16 cellular contexts compared by ENCODE assay signal in genomic region chr9:98216391-98216790, GRCh38. TPM values are rescaled to one million over a fixed set of nuclear protein-coding genes. Genes with fewer than 3 reads are reported as not detected.
DNase-seq lines count a peak whose midpoint lies in the region; ATAC-seq and TF ChIP-seq lines count a peak whose summit lies in the region.
"Had no signal": no experiment of that assay in that cellular context is flagged by ENCODE, and none has a peak within 500 bp of the region (broad histone marks: within the 10 kb centered on the region; RNA-seq: fewer than 3 reads in every experiment).

No MANE protein-coding gene starts in this region.

- H3K36me3 ChIP-seq in RWPE2 (ENCODE audit: low read depth): peaks cover 94% of the 10 kb centered on the region
- peaks cover 0 to 7% of the 10 kb centered on the region in 2 donors for H3K36me3 ChIP-seq in prostate gland
- no peaks in the 10 kb centered on the region for H3K36me3 ChIP-seq in MM.1S (replicated peaks; ENCODE audit: insufficient read depth, low read length)
- peaks cover 4% of the 10 kb centered on the region; the same call in 1 of the 2 replicates for H3K36me3 ChIP-seq in Caco-2 (ENCODE audit: control insufficient read depth, insufficient read depth, low read length)

- no peak for TF ChIP-seq CTCF in CD14-positive monocyte (IDR thresholded peaks at IDR 0.05)
- TF ChIP-seq CTCF in RWPE2 (IDR thresholded peaks at IDR 0.05; ENCODE audit: poor library complexity, severe bottlenecking): no peak
- no peak for TF ChIP-seq CTCF in prostate gland (IDR thresholded peaks at IDR 0.05)
- TF ChIP-seq CTCF in MM.1S (IDR thresholded peaks at IDR 0.05; ENCODE audit: low read length): no peak
- TF ChIP-seq CTCF in Caco-2 (IDR thresholded peaks at IDR 0.05; ENCODE audit: insufficient read depth in 1 of 2, low read depth in 1 of 2, low read length in 1 of 2, severe bottlenecking in 1 of 2, unreplicated experiment in 1 of 2): no peak

- H3K4me1 Mint-ChIP-seq in CD14-positive monocyte (no peaks in the 10 kb centered on the region), Caco-2 (ENCODE audit: low read depth, unreplicated experiment) (no peaks in the 10 kb centered on the region)

- H3K27me3 Mint-ChIP-seq in CD14-positive monocyte (ENCODE audit: low read depth in 3 of 3): no peaks in the 10 kb centered on the region
- H3K27me3 Mint-ChIP-seq in Caco-2 (ENCODE audit: insufficient read depth, unreplicated experiment): no peaks in the 10 kb centered on the region

- H3K27ac Mint-ChIP-seq in CD14-positive monocyte (peak overlapping the region in 4 of 7 donors; percentile 5 to 76 (median 22)), Caco-2 (ENCODE audit: unreplicated experiment) (no peak overlapping the region)
- H3K27ac Mint-ChIP-seq: CD8-positive, alpha-beta T cell had no signal

- no peaks in the 10 kb centered on the region for H3K79me2 ChIP-seq in MM.1S (ENCODE audit: low read length)

- POLR2A ChIA-PET in HEK293T (lab: Yijun Ruan, JAX) (no interaction called here), Caco-2 (lab: Charles Lee) (no interaction called here)

- no peak for TF ChIP-seq POLR2A in prostate gland (IDR thresholded peaks at IDR 0.05)

- H2AFZ ChIP-seq in MM.1S (ENCODE audit: low read length): no peak overlapping the region
- H2AFZ ChIP-seq: GM23248 had no signal

- H3K27me3 ChIP-seq in RWPE2 (ENCODE audit: insufficient read depth, poor library complexity, severe bottlenecking) (no peaks in the 10 kb centered on the region), prostate gland (replicated peaks; ENCODE audit: insufficient read depth) (no peaks in the 10 kb centered on the region), MM.1S (replicated peaks; ENCODE audit: insufficient read depth, low read length) (no peaks in the 10 kb centered on the region), Caco-2 (replicated peaks; ENCODE audit: control insufficient read depth, insufficient read depth, low read length) (no peaks in the 10 kb centered on the region)
- H3K27me3 ChIP-seq: BLaER1 had no signal

- H3K9ac ChIP-seq in MM.1S (ENCODE audit: low read length): no peak overlapping the region
- H3K9ac ChIP-seq: BLaER1 had no signal

- no peak for ATAC-seq in RWPE2 (ENCODE audit: low read depth)
- ATAC-seq: CD8-positive, alpha-beta T cell had no signal

- H3K4me2 ChIP-seq in MM.1S (ENCODE audit: low read depth, low read length): no peak overlapping the region
- H3K4me2 ChIP-seq: BLaER1 had no signal

- H3K9me2 ChIP-seq in MM.1S (replicated peaks; ENCODE audit: insufficient read depth, low read length): no peaks in the 10 kb centered on the region

- CTCF ChIA-PET in HEK293T (lab: Yijun Ruan, JAX): interaction anchor here (0.7 to 2.6 kb wide), 2 partner anchors 16 to 40 kb away, joined by 3 to 8 read pairs; no protein-coding TSS in a partner anchor
- CTCF ChIA-PET in Caco-2 (lab: Charles Lee): interaction anchor here (0.6 kb wide), 1 partner anchor 98 kb away, joined by 3 read pairs; the partner anchor contains the start of gene TRIM14

- H3K4me1 ChIP-seq in RWPE2 (ENCODE audit: insufficient read depth, poor library complexity, severe bottlenecking) (peaks cover 14% of the 10 kb centered on the region), prostate gland (replicated peaks) (no peaks in the 10 kb centered on the region), MM.1S (ENCODE audit: low read length) (no peaks in the 10 kb centered on the region), Caco-2 (peaks cover 3% of the 10 kb centered on the region; the same call in 1 of the 2 replicates)
- H3K4me1 ChIP-seq: BLaER1 had no signal

- intact Hi-C loops in CD14-positive monocyte (cut with micrococcal nuclease) (no loop called here), prostate gland (cut with DNase I) (loop anchor here (5.0 kb wide), 1 partner anchor 36 kb away; no protein-coding TSS in a partner anchor), Caco-2 (cut with micrococcal nuclease; ENCODE audit: unreplicated experiment) (loop anchor here (2.0 kb wide), 1 partner anchor 24 kb away; the partner anchor contains the start of gene CORO2A)

- H4K20me1 ChIP-seq in MM.1S (ENCODE audit: insufficient read depth, low read length): no peaks in the 10 kb centered on the region
- H4K20me1 ChIP-seq: BLaER1 had no signal

- H3K9me3 Mint-ChIP-seq in CD14-positive monocyte (peaks cover 0 to 2% (median 0%) of the 10 kb centered on the region in 7 donors), Caco-2 (ENCODE audit: unreplicated experiment) (no peaks in the 10 kb centered on the region)
- H3K9me3 Mint-ChIP-seq: CD8-positive, alpha-beta T cell; HFFc6 had no signal

- H3K4me3 Mint-ChIP-seq in CD14-positive monocyte: no peak overlapping the region
- H3K4me3 Mint-ChIP-seq in Caco-2 (ENCODE audit: unreplicated experiment): no peak overlapping the region
- H3K4me3 Mint-ChIP-seq: CD8-positive, alpha-beta T cell; HFFc6 had no signal

- H3K9me3 ChIP-seq in RWPE2 (ENCODE audit: severe bottlenecking): no peaks in the 10 kb centered on the region
- no peaks in the 10 kb centered on the region for H3K9me3 ChIP-seq in prostate gland
- H3K9me3 ChIP-seq in MM.1S (replicated peaks; ENCODE audit: insufficient read depth, low read length): no peaks in the 10 kb centered on the region
- no peaks in the 10 kb centered on the region for H3K9me3 ChIP-seq in Caco-2
- H3K9me3 ChIP-seq: BLaER1 had no signal

- BruUV-seq in Caco-2 (replicated peaks; lab: Mats Ljungman, UMichigan): no TSS peak

- no peaks in the 10 kb centered on the region for H3F3A ChIP-seq in MM.1S (ENCODE audit: insufficient read depth, low read length)

- H3K36me3 Mint-ChIP-seq in CD14-positive monocyte: peaks cover 86 to 95% of the 10 kb centered on the region in 2 donors
- H3K36me3 Mint-ChIP-seq in Caco-2 (ENCODE audit: insufficient read depth, unreplicated experiment): no peaks in the 10 kb centered on the region

- H3K4me3 ChIP-seq in RWPE2 (ENCODE audit: severe bottlenecking): no peak overlapping the region
- H3K4me3 ChIP-seq in prostate gland: no peak overlapping the region
- H3K4me3 ChIP-seq in MM.1S (ENCODE audit: low read length): no peak overlapping the region
- no peak overlapping the region for H3K4me3 ChIP-seq in Caco-2 (ENCODE audit: low read depth, low read length)
- H3K4me3 ChIP-seq: BLaER1, GM12878, GM23248 had no signal

- WGBS in prostate gland: 97% methylated on average over 3 of the region's 3 CpGs

- no peak for DNase-seq in CD14-positive monocyte (ENCODE audit: low spot score)
- no peak for DNase-seq in RWPE2 (ENCODE audit: low spot score)
- DNase-seq in epithelial cell of prostate (ENCODE audit: low read depth, low spot score): no peak
- no peak for DNase-seq in prostate gland (ENCODE audit: low spot score)
- DNase-seq in SIG-M5 treated with dmso at 0.1 percent for 504 hours (lab: John Stamatoyannopoulos, UW; ENCODE audit: unreplicated experiment): no peak
- DNase-seq in MM.1S: no peak
- DNase-seq in HEK293T (ENCODE audit: extremely low spot score): no peak
- no peak for DNase-seq in Caco-2
- DNase-seq: DMS 273 treated with DMSO at 0.1 percent for 48 hours, DND-41, HCEC 1CT, HFFc6 had no signal

- H3K27ac ChIP-seq in RWPE2 (ENCODE audit: poor library complexity, severe bottlenecking): peak overlapping the region; percentile 99
- H3K27ac ChIP-seq in epithelial cell of prostate: peak overlapping the region; percentile 98
- H3K27ac ChIP-seq in prostate gland: peak overlapping the region; percentile 49 to 80
- no peak overlapping the region for H3K27ac ChIP-seq in MM.1S (ENCODE audit: low read length)
- H3K27ac ChIP-seq: BLaER1 had no signal

TF ChIP-seq in HEK293T, 16 proteins besides CTCF, POLR2A, EP300 and RAD21:
- no peak for TF ChIP-seq HDGF (IDR thresholded peaks at IDR 0.05; ENCODE audit: borderline replicate concordance)
- no peak for TF ChIP-seq FOXM1 (IDR thresholded peaks at IDR 0.05; ENCODE audit: borderline replicate concordance)
- TF ChIP-seq ARNT (IDR thresholded peaks at IDR 0.05): no peak
- no peak for TF ChIP-seq ZNF384 (IDR thresholded peaks at IDR 0.05)
- TF ChIP-seq FOXK2 (IDR thresholded peaks at IDR 0.05): no peak
- no peak for TF ChIP-seq L3MBTL2 (conservative IDR thresholded peaks at IDR 0.05)
- no peak for TF ChIP-seq SP1 (IDR thresholded peaks at IDR 0.05)
- no peak for TF ChIP-seq FOXA1 (IDR thresholded peaks at IDR 0.05)
- TF ChIP-seq LEF1 (IDR thresholded peaks at IDR 0.05; ENCODE audit: borderline replicate concordance): no peak
- no peak for TF ChIP-seq TARDBP (IDR thresholded peaks at IDR 0.05)

RNA-seq across cellular contexts. Expression of gene CORO2A, which starts 24.0 kb away (rescaled TPM):
- polyA plus RNA-seq in CD14-positive monocyte: 1 to 10 TPM; 2.1 to 3.5 TPM
- total RNA-seq in prostate gland (10 to 100 TPM; 31.2 to 45.3 TPM), Caco-2 (2022) (18.9 and 20.0 TPM in 2 replicates)

RNA-seq across cellular contexts. Expression of gene TBC1D2, which starts 39.1 kb away (rescaled TPM):
- polyA plus RNA-seq in CD14-positive monocyte: 10 to 100 TPM; 23.2 to 34.4 TPM
- total RNA-seq in prostate gland: 10 to 100 TPM; 18.4 to 18.8 TPM
- 8.5 and 8.6 TPM in 2 replicates for total RNA-seq in Caco-2 (2022)

Comparison
In these comparisons a context has a peak if more than half of its experiments do, and no peak if none do; other contexts are left out.
1. intact Hi-C loops: an anchor here in prostate gland (5.0 kb wide) and Caco-2 (2.0 kb wide); none called in CD14-positive monocyte.